24 cellular contexts compared by ENCODE assay signal in genomic region chr1:201364808-201365105, GRCh38. TPM values are rescaled to one million over a fixed set of nuclear protein-coding genes. Genes with fewer than 3 reads are reported as not detected.
"Had no signal": no experiment of that assay in that cellular context is flagged by ENCODE, and none has a peak within 500 bp of the region (broad histone marks: within the 10 kb centered on the region; RNA-seq: fewer than 3 reads in every experiment).

No MANE protein-coding gene starts in this region.

- H3K9me3 ChIP-seq: esophagus squamous epithelium, gastroesophageal sphincter, heart left ventricle, thyroid gland had no signal

- H3K4me3 ChIP-seq: coronary artery, esophagus squamous epithelium, gastroesophageal sphincter, heart left ventricle, thyroid gland had no signal

- FAIRE-seq: astrocyte, keratinocyte, TTC549 had no signal

- H3K27me3 ChIP-seq: heart left ventricle, thyroid gland had no signal

- H3K4me1 ChIP-seq: gastroesophageal sphincter, thyroid gland had no signal

- DNase-seq: activated CD4-positive, alpha-beta T cell treated with anti-CD3 and anti-CD28 coated beads, Interleukin-2, amount 50 U/mL, for 4 hours; activated CD8-positive, alpha-beta memory T cell treated with anti-CD3 and anti-CD28 coated beads for 24 hours; activated CD8-positive, alpha-beta memory T cell treated with anti-CD3 and anti-CD28 coated beads, Interleukin-2, amount 50 U/mL, for 4 hours; activated T-cell treated with anti-CD3 and anti-CD28 coated beads, Interleukin-2, amount 50 U/mL, for 24 hours; esophagus squamous epithelium; mesenchymal stem cell; stimulated activated CD4-positive, alpha-beta T cell treated with anti-CD3 and anti-CD28 coated beads, Interleukin-4, amount 100 ng/mL, for 4 hours; stimulated activated naive CD8-positive, alpha-beta T cell treated with anti-CD3 and anti-CD28 coated beads, Interleukin-15, Interleukin-2, amounts not matched to agents 100 U/mL and 50 U/mL, for 24 hours; T-cell; thyroid gland had no signal

- H3K36me3 ChIP-seq: esophagus squamous epithelium, gastroesophageal sphincter, thyroid gland had no signal

- H3K27ac ChIP-seq: coronary artery, esophagus squamous epithelium, gastroesophageal sphincter, thyroid gland had no signal

RNA-seq across cellular contexts. Expression of gene TNNT2, which starts 12.7 kb away (rescaled TPM):
- total RNA-seq: activated naive CD4-positive, alpha-beta T cell treated with anti-CD3 and anti-CD28 coated beads, Interleukin-2, amount 50 U/mL, for 72 hours; activated T-helper 17 cell treated with anti-CD3 and anti-CD28 coated beads, Interleukin-2, amount 50 U/mL, for 72 hours; posterior vena cava; subcutaneous adipose tissue; T-cell had no signal
- polyA plus RNA-seq: neural cell had no signal

RNA-seq across cellular contexts. Expression of gene LAD1, which starts 34.4 kb away (rescaled TPM):
- total RNA-seq: activated naive CD4-positive, alpha-beta T cell treated with anti-CD3 and anti-CD28 coated beads, Interleukin-2, amount 50 U/mL, for 72 hours; activated T-helper 17 cell treated with anti-CD3 and anti-CD28 coated beads, Interleukin-2, amount 50 U/mL, for 72 hours; mononuclear cell had no signal
- polyA plus RNA-seq: neural cell had no signal

RNA-seq across cellular contexts. Expression of gene TNNI1, which starts 56.8 kb away (rescaled TPM):
- total RNA-seq: activated naive CD4-positive, alpha-beta T cell treated with anti-CD3 and anti-CD28 coated beads, Interleukin-2, amount 50 U/mL, for 72 hours; activated T-helper 17 cell treated with anti-CD3 and anti-CD28 coated beads, Interleukin-2, amount 50 U/mL, for 72 hours; esophagus squamous epithelium; gastroesophageal sphincter; lower leg skin; mononuclear cell; posterior vena cava; renal cortical epithelial cell; subcutaneous adipose tissue; T-cell; thyroid gland had no signal
- polyA plus RNA-seq: keratinocyte had no signal
